ENCODE assay signal across 8 cellular contexts in the genomic region with DNA sequence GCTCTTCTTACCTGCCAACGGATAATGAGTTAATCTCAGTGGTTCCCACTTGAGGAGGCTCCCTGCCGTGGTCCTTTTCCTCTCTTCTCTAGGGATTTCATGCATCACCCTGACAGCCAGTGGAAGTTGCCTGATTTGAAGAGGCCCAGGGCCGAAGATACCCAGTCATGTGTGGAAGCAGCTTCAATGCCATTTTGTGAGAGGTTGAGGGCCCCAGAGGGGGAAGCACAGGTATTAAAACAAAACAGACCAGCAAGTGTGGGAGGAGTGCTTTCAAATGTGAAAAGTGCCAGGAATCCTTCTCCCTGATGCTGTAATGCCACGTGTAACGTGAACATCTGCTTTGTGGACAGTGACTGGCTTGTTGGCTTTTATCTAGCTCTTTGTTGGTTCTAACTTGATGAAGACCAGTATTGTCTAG. TPM values are rescaled to one million over a fixed set of nuclear protein-coding genes. Genes with fewer than 3 reads are reported as not detected.
DNase-seq lines count a peak whose midpoint lies in the region; TF ChIP-seq lines count a peak whose summit lies in the region.

No MANE protein-coding gene starts in this region.

- POLR2A ChIA-PET in CD4-positive, alpha-beta memory T cell (lab: Charles Lee; ENCODE audit: partially characterized antibody) = interaction anchor here (1.0 to 7.0 kb wide), 18 partner anchors 10 to 652 kb away, joined by 3 to 223 read pairs (median 16); a partner anchor contains a TSS

- H3K27me3 ChIP-seq in CD4-positive, alpha-beta memory T cell (ENCODE audit: insufficient read depth, low read length) = no peaks in the 10 kb centered on the region
- H3K27me3 ChIP-seq in OCI-LY3 (ENCODE audit: low read depth, low read length) (no peaks in the 10 kb centered on the region), endodermal cell (ENCODE audit: control insufficient read depth, insufficient read depth, low read length, poor library complexity, severe bottlenecking) (no peaks in the 10 kb centered on the region), ovary (no peaks in the 10 kb centered on the region)

- no peaks in the 10 kb centered on the region for H4K20me1 ChIP-seq in OCI-LY3 (ENCODE audit: insufficient read depth, low read length)

- intact Hi-C loops in CD4-positive, alpha-beta memory T cell (cut with micrococcal nuclease) = loop anchor here (5.0 kb wide), 2 partner anchors 653 to 1067 kb away; a partner anchor contains a TSS
- intact Hi-C loops in ovary (cut with DNase I) = loop anchor here in 1 of 4 donors (5.0 kb wide), 1 partner anchor 57 kb away; a partner anchor contains a TSS

- no peak for TF ChIP-seq POLR2A in ovary (IDR thresholded peaks at IDR 0.05)

- TF ChIP-seq CTCF in OCI-LY3 (IDR thresholded peaks at IDR 0.05; ENCODE audit: low read depth, low read length) = no peak
- no peak for TF ChIP-seq CTCF in endodermal cell (conservative IDR thresholded peaks at IDR 0.05)
- no peak for TF ChIP-seq CTCF in ovary (IDR thresholded peaks at IDR 0.05)

- no peaks in the 10 kb centered on the region for H3K79me2 ChIP-seq in OCI-LY3 (ENCODE audit: low read length)

- H3K4me1 Mint-ChIP-seq in CD4-positive, alpha-beta memory T cell = peaks cover 54 to 83% (median 62%) of the 10 kb centered on the region in 4 donors
- peaks cover 26% of the 10 kb centered on the region for H3K4me1 Mint-ChIP-seq in endodermal cell

- peaks cover 6% of the 10 kb centered on the region for H3K36me3 ChIP-seq in CD4-positive, alpha-beta memory T cell (ENCODE audit: insufficient read depth, low read length)
- no peaks in the 10 kb centered on the region for H3K36me3 ChIP-seq in OCI-LY3 (replicated peaks; ENCODE audit: low read depth, low read length)
- no peaks in the 10 kb centered on the region for H3K36me3 ChIP-seq in endodermal cell (ENCODE audit: control insufficient read depth, insufficient read depth, low read length)
- no peaks in the 10 kb centered on the region for H3K36me3 ChIP-seq in ovary

- H3K9ac ChIP-seq in OCI-LY3 (ENCODE audit: low read length) = no peak overlapping the region
- H3K9ac ChIP-seq in endodermal cell (ENCODE audit: extremely low read depth, low read length, poor library complexity, severe bottlenecking) = no peak overlapping the region

- no peak overlapping the region for H2AFZ ChIP-seq in OCI-LY3 (ENCODE audit: low read depth, low read length)

- H3K36me3 Mint-ChIP-seq in CD4-positive, alpha-beta memory T cell = peaks cover 4 to 28% of the 10 kb centered on the region in 2 donors
- H3K36me3 Mint-ChIP-seq in endodermal cell (ENCODE audit: low read depth) = no peaks in the 10 kb centered on the region

- 64 to 66% methylated on average over 4 to 5 of the region's 5 CpGs for WGBS in endodermal cell (ENCODE audit: insufficient coverage in 1 of 2, insufficient read length in 1 of 2), 2 experiments
- WGBS in ovary, 3 donors = 35 to 54% (median 42%) methylated on average over 5 of the region's 5 CpGs

- peaks cover 62% of the 10 kb centered on the region for H3K4me1 ChIP-seq in CD4-positive, alpha-beta memory T cell (ENCODE audit: insufficient read depth, low read length)
- H3K4me1 ChIP-seq in OCI-LY3 (ENCODE audit: low read length) (peaks cover 15% of the 10 kb centered on the region), endodermal cell (ENCODE audit: control insufficient read depth, insufficient read depth, low read length) (peaks cover 3% of the 10 kb centered on the region), ovary (ENCODE audit: insufficient read depth) (peaks cover 7% of the 10 kb centered on the region)

- CTCF ChIA-PET in CD4-positive, alpha-beta memory T cell (lab: Charles Lee; ENCODE audit: partially characterized antibody) = interaction anchor here (0.8 to 6.7 kb wide), 7 partner anchors 22 to 80 kb away, joined by 3 to 49 read pairs (median 7); a partner anchor contains a TSS

- TF ChIP-seq EP300 in ovary (IDR thresholded peaks at IDR 0.05) = no peak

- H3K9me3 Mint-ChIP-seq in CD4-positive, alpha-beta memory T cell = no peaks in the 10 kb centered on the region
- no peaks in the 10 kb centered on the region for H3K9me3 Mint-ChIP-seq in endodermal cell

- peaks cover 0 to 1% of the 10 kb centered on the region in 2 donors for H3K27me3 Mint-ChIP-seq in CD4-positive, alpha-beta memory T cell
- H3K27me3 Mint-ChIP-seq in endodermal cell (ENCODE audit: insufficient read depth) = no peaks in the 10 kb centered on the region

- no peaks in the 10 kb centered on the region for H3K9me3 ChIP-seq in CD4-positive, alpha-beta memory T cell (ENCODE audit: control insufficient read depth in 1 of 2, low read length in 2 of 2)
- H3K9me3 ChIP-seq in OCI-LY3 (ENCODE audit: insufficient read depth, low read length) (no peaks in the 10 kb centered on the region), endodermal cell (ENCODE audit: control insufficient read depth, low read length) (no peaks in the 10 kb centered on the region), ovary (no peaks in the 10 kb centered on the region)

- H3K4me3 Mint-ChIP-seq in CD4-positive, alpha-beta memory T cell = peak overlapping the region; percentile 93 to 99 (median 96)
- peak overlapping the region; percentile 80 for H3K4me3 Mint-ChIP-seq in endodermal cell

- H3K27ac ChIP-seq in CD4-positive, alpha-beta memory T cell (ENCODE audit: low read depth, low read length) = peak overlapping the region; percentile 97
- H3K27ac ChIP-seq in OCI-LY3 (ENCODE audit: low read length) = no peak overlapping the region
- no peak overlapping the region for H3K27ac ChIP-seq in endodermal cell (ENCODE audit: low read depth, low read length)
- H3K27ac ChIP-seq in ovary = no peak overlapping the region

- peak overlapping the region; percentile 95 to 100 (median 99) for H3K27ac Mint-ChIP-seq in CD4-positive, alpha-beta memory T cell
- peak overlapping the region; percentile 56 for H3K27ac Mint-ChIP-seq in endodermal cell

- H3K4me3 ChIP-seq in CD4-positive, alpha-beta memory T cell (ENCODE audit: low read length in 2 of 2) = peak overlapping the region; percentile 86 to 98
- H3K4me3 ChIP-seq in OCI-LY3 (ENCODE audit: low read length) (0 out of 2 replicates have a peak overlapping the region, but pooled peaks have one; percentile 88), endodermal cell (ENCODE audit: low read length) (no peak overlapping the region), ovary (peak overlapping the region; percentile 75)

- DNase-seq in CD4-positive, alpha-beta memory T cell = peak in 4 of 5 donors; percentile 12 to 44 (median 21)
- peak; percentile 63 for DNase-seq in endodermal cell
- peak in 1 of 5 donors; percentile 23 for DNase-seq in ovary
- DNase-seq in UCSD-AML1 (lab: John Stamatoyannopoulos, UW; ENCODE audit: unreplicated experiment) = no peak
- DNase-seq in SHP77 (lab: John Stamatoyannopoulos, UW) = no peak
- no peak for DNase-seq in dedifferentiated amniotic fluid mesenchymal stem cell (ENCODE audit: extremely low spot score)
- DNase-seq in EL = no peak

- peak overlapping the region; percentile 83 for H3K4me2 ChIP-seq in OCI-LY3 (ENCODE audit: low read length)

RNA-seq across cellular contexts. Expression of a gene that starts 1.5 kb away (rescaled TPM):
- total RNA-seq in CD4-positive, alpha-beta memory T cell = 100 to 1,000 TPM; 185 to 186 TPM
- polyA plus RNA-seq in CD4-positive, alpha-beta memory T cell = 10 to 100 TPM; 21.7 to 35.0 TPM
- total RNA-seq in endodermal cell (10 to 100 TPM in 1 of 2 donors, 1 to 10 TPM in 1; 7.8 to 15.3 TPM), ovary (10 to 100 TPM in 6 of 7 donors, 1 to 10 TPM in 1; 8.5 to 41.7 (median 30.3) TPM)
- 4.9 TPM for polyA plus RNA-seq in endodermal cell (2013, experiment 1 of 2)
- 6.2 TPM for polyA plus RNA-seq in endodermal cell (2013, experiment 2 of 2)
- 10 to 100 TPM; 10.3 to 13.1 TPM for polyA plus RNA-seq in ovary

RNA-seq across cellular contexts. Expression of a gene that starts 53.5 kb away (rescaled TPM):
- 1 to 10 TPM; 6.6 to 7.5 TPM for total RNA-seq in CD4-positive, alpha-beta memory T cell
- polyA plus RNA-seq in CD4-positive, alpha-beta memory T cell = 1 to 10 TPM; 2.2 to 7.1 TPM
- 10 to 100 TPM in 1 of 2 donors, 1 to 10 TPM in 1; 9.0 to 12.4 TPM for total RNA-seq in endodermal cell
- polyA plus RNA-seq in endodermal cell (2013, experiment 1 of 2) = 9.9 TPM
- 8.9 TPM for polyA plus RNA-seq in endodermal cell (2013, experiment 2 of 2)
- 10 to 100 TPM in 3 of 7 donors, 1 to 10 TPM in 4; 5.2 to 15.7 (median 9.7) TPM for total RNA-seq in ovary
- polyA plus RNA-seq in ovary = 10 to 100 TPM in 1 of 2 donors, 1 to 10 TPM in 1; 3.1 to 10.5 TPM

RNA-seq across cellular contexts. Expression of a gene that starts 56.2 kb away (rescaled TPM):
- total RNA-seq in CD4-positive, alpha-beta memory T cell = 10 to 100 TPM; 12.5 to 13.0 TPM
- 1 to 10 TPM; 5.1 to 8.3 TPM for polyA plus RNA-seq in CD4-positive, alpha-beta memory T cell
- total RNA-seq in endodermal cell = 10 to 100 TPM; 88.9 to 93.3 TPM
- 133 TPM for polyA plus RNA-seq in endodermal cell (2013, experiment 1 of 2)
- polyA plus RNA-seq in endodermal cell (2013, experiment 2 of 2) = 130 TPM
- 10 to 100 TPM; 32.0 to 59.4 (median 55.4) TPM for total RNA-seq in ovary
- 10 to 100 TPM; 26.4 to 87.4 TPM for polyA plus RNA-seq in ovary

Comparison
In these comparisons a context has a peak if more than half of its experiments do, and no peak if none do; other contexts are left out.
1. DNase-seq: peak in CD4-positive, alpha-beta memory T cell (4 of 5) and endodermal cell (single experiment); none in UCSD-AML1 (single experiment), SHP77 (0 of 2), dedifferentiated amniotic fluid mesenchymal stem cell (single experiment) and EL (single experiment).
2. RNA of a gene that starts 1.5 kb away (total RNA-seq): 185 to 186 TPM in CD4-positive, alpha-beta memory T cell; 8.5 to 41.7 TPM in ovary and 7.8 to 15.3 TPM in endodermal cell; every median in the first group is over 4 times any median in the second.